Comparison of ENCODE assay signal across 17 cellular contexts in the genomic region with DNA sequence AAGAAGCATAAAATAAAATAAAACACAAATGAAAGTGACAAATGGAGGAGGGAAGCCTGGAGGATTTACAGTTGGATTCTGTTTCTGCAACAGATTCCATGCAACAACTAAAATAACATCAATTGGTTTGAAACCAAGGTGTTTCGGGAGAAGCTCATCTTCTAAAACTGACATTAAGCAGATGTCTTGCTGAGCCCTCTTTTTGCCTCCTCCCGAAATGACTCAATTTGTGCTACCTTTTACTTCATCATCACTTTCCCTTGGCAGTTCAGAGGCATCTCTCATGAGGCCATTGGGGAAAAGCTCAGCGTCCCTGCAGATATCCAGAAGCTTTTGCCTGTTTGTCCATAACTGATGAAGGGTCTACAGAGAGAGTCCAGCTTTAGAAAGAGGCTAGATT.
DNase-seq lines count a peak whose midpoint lies in the region; ATAC-seq and TF ChIP-seq lines count a peak whose summit lies in the region.
"Had no signal": no experiment of that assay in that cellular context is flagged by ENCODE, and none has a peak within 500 bp of the region (broad histone marks: within the 10 kb centered on the region; RNA-seq: fewer than 3 reads in every experiment).

No MANE protein-coding gene starts in this region.

- H3K27me3 ChIP-seq in breast epithelium = no peaks in the 10 kb centered on the region
- H3K27me3 ChIP-seq in brain microvascular endothelial cell (replicated peaks) = no peaks in the 10 kb centered on the region
- peaks cover 0 to 21% of the 10 kb centered on the region in 2 experiments for H3K27me3 ChIP-seq in mesenchymal stem cell (ENCODE audit: control insufficient read depth in 1 of 2, insufficient read depth in 1 of 2, low read length in 2 of 2)

- H3K4me1 ChIP-seq in breast epithelium (peaks cover 0 to 9% of the 10 kb centered on the region in 2 donors), mesenchymal stem cell (ENCODE audit: control insufficient read depth, insufficient read depth, low read depth, low read length) (peaks cover 9% of the 10 kb centered on the region)

- peak overlapping the region; percentile 1 to 58 for H3K18ac ChIP-seq in mesenchymal stem cell (ENCODE audit: low read depth in 1 of 2, low read length in 2 of 2)

- H4K8ac ChIP-seq in mesenchymal stem cell (ENCODE audit: low read length) = no peak overlapping the region

- H3K9me3 ChIP-seq in breast epithelium (no peaks in the 10 kb centered on the region), mesenchymal stem cell (ENCODE audit: control insufficient read depth, low read length) (no peaks in the 10 kb centered on the region)

- H3K36me3 ChIP-seq in breast epithelium (no peaks in the 10 kb centered on the region), brain microvascular endothelial cell (replicated peaks) (no peaks in the 10 kb centered on the region), mesenchymal stem cell (ENCODE audit: control insufficient read depth in 1 of 2, insufficient read depth in 2 of 2, low read depth in 1 of 2, low read length in 2 of 2) (no peaks in the 10 kb centered on the region)

- peak overlapping the region in 1 of 2 experiments; percentile 15 for H2BK12ac ChIP-seq in mesenchymal stem cell (ENCODE audit: low read length in 2 of 2)

- TF ChIP-seq CTCF in breast epithelium (IDR thresholded peaks at IDR 0.05) = no peak
- TF ChIP-seq CTCF in MCF 10A (IDR thresholded peaks at IDR 0.05; ENCODE audit: unreplicated experiment) = no peak
- TF ChIP-seq CTCF in brain microvascular endothelial cell (IDR thresholded peaks at IDR 0.05; ENCODE audit: low read depth, low read length, missing control alignments) = no peak

- 82% methylated on average over 3 of the region's 3 CpGs for WGBS in mesenchymal stem cell

- H3K79me1 ChIP-seq in mesenchymal stem cell (replicated peaks; ENCODE audit: low read length, poor library complexity, severe bottlenecking) = no peaks in the 10 kb centered on the region

- no peak for ATAC-seq in HG03135 (IDR thresholded peaks at IDR 0.05; ENCODE audit: unreplicated experiment)

- peaks cover 10% of the 10 kb centered on the region for H3K27me3 Mint-ChIP-seq in MCF 10A (ENCODE audit: insufficient read depth, unreplicated experiment)

- no peak overlapping the region for H3K4me2 ChIP-seq in mesenchymal stem cell (ENCODE audit: low read length, poor library complexity, severe bottlenecking)

- no TSS peak for BruUV-seq in MCF 10A (replicated peaks; lab: Mats Ljungman, UMichigan)

- H3K27ac ChIP-seq in breast epithelium (peak overlapping the region; percentile 33 to 69), brain microvascular endothelial cell (peak overlapping the region; percentile 61), mesenchymal stem cell (ENCODE audit: low read length, poor library complexity, severe bottlenecking) (no peak overlapping the region), temporal lobe (ENCODE audit: low read depth, low read length) (peak overlapping the region; percentile 70)

- DNase-seq in breast epithelium (ENCODE audit: low spot score in 2 of 2) (no peak), MCF 10A (ENCODE audit: unreplicated experiment) (no peak), brain microvascular endothelial cell (no peak), mesenchymal stem cell (peak; percentile 34), Kasumi-1 (lab: John Stamatoyannopoulos, UW) (no peak), nucleus accumbens (lab: John Stamatoyannopoulos, UW) (no peak)
- DNase-seq: activated CD4-positive, alpha-beta T cell treated with anti-CD3 and anti-CD28 coated beads, Interleukin-2, amount 50 U/mL, for 48 hours; amniotic stem cell; GF-D8; NCI-H187 treated with DMSO at 0.1 percent for 48 hours; stimulated activated CD4-positive, alpha-beta T cell treated with anti-CD3 and anti-CD28 coated beads, Interleukin-1b, Interleukin-23, amount 100 ng/mL, for 48 hours; stimulated activated CD8-positive, alpha-beta memory T cell treated with anti-CD3 and anti-CD28 coated beads, Interleukin-4, amount 100 ng/mL, for 48 hours; T-helper 9 cell had no signal

- H3K9ac ChIP-seq in mesenchymal stem cell (ENCODE audit: low read length) = peak overlapping the region; percentile 68

- in situ Hi-C loops in brain microvascular endothelial cell (cut with HindIII; ENCODE audit: low pct_ligation_motif_present, low sequenced_read_pairs) = no loop called here

- H3K4me3 Mint-ChIP-seq in MCF 10A (ENCODE audit: unreplicated experiment) = no peak overlapping the region
- H3K4me3 Mint-ChIP-seq: activated T-helper 1 cell treated with anti-CD3 and anti-CD28 coated beads, Interleukin-12 subunit alpha, Interleukin-12 subunit beta, Interleukin-2, Interleukin-4 antibody, amounts not matched to agents 30 ng/mL and 10 ng/mL and 1 ng/mL, durations not matched to agents 14 hours and 24 hours and 36 hours had no signal

- intact Hi-C loops in breast epithelium (cut with DNase I; ENCODE audit: low total_unique reads) (loop anchor here (5.0 kb wide), 1 partner anchor 683 kb away; no protein-coding TSS in a partner anchor), MCF 10A (cut with micrococcal nuclease) (no loop called here)

- H2AFZ ChIP-seq in mesenchymal stem cell (ENCODE audit: low read depth, low read length) = no peak overlapping the region

- H2AK5ac ChIP-seq in mesenchymal stem cell (ENCODE audit: low read length, severe bottlenecking) = no peak overlapping the region

- H3K27ac Mint-ChIP-seq in MCF 10A (ENCODE audit: low read depth, unreplicated experiment) = no peak overlapping the region
- H3K27ac Mint-ChIP-seq: activated T-helper 1 cell treated with anti-CD3 and anti-CD28 coated beads, Interleukin-12 subunit alpha, Interleukin-12 subunit beta, Interleukin-2, Interleukin-4 antibody, amounts not matched to agents 30 ng/mL and 10 ng/mL and 1 ng/mL, durations not matched to agents 14 hours and 24 hours and 36 hours had no signal

- H3K4me1 Mint-ChIP-seq in MCF 10A (ENCODE audit: insufficient read depth, unreplicated experiment) = no peaks in the 10 kb centered on the region

- POLR2A ChIA-PET in MCF 10A (lab: Yijun Ruan, JAX) = interaction anchor here (0.7 kb wide), 1 partner anchor 86 kb away, joined by 3 read pairs; no protein-coding TSS in a partner anchor

- no peak overlapping the region for H2BK120ac ChIP-seq in mesenchymal stem cell (ENCODE audit: low read depth, low read length)

- H3K9me3 Mint-ChIP-seq in MCF 10A (ENCODE audit: unreplicated experiment) = no peaks in the 10 kb centered on the region
- H3K9me3 Mint-ChIP-seq: activated T-helper 1 cell treated with anti-CD3 and anti-CD28 coated beads, Interleukin-12 subunit alpha, Interleukin-12 subunit beta, Interleukin-2, Interleukin-4 antibody, amounts not matched to agents 30 ng/mL and 10 ng/mL and 1 ng/mL, durations not matched to agents 14 hours and 24 hours and 36 hours had no signal

- TF ChIP-seq POLR2A in breast epithelium (IDR thresholded peaks at IDR 0.05) = no peak

- no peak overlapping the region for H2BK15ac ChIP-seq in mesenchymal stem cell (ENCODE audit: low read depth, poor library complexity, severe bottlenecking)

- no peak overlapping the region for H4K91ac ChIP-seq in mesenchymal stem cell (ENCODE audit: low read length)

- H2BK5ac ChIP-seq in mesenchymal stem cell (ENCODE audit: low read depth, low read length, poor library complexity, severe bottlenecking) = no peak overlapping the region

- H3K4me3 ChIP-seq in breast epithelium = no peak overlapping the region
- H3K4me3 ChIP-seq in brain microvascular endothelial cell (ENCODE audit: low read depth, low read length) = no peak overlapping the region
- H3K4me3 ChIP-seq in mesenchymal stem cell (ENCODE audit: insufficient read depth in 1 of 2, low read depth in 1 of 2, low read length in 2 of 2) = no peak overlapping the region
- H3K4me3 ChIP-seq: coronary artery had no signal

- CTCF ChIA-PET in MCF 10A (lab: Yijun Ruan, JAX) = interaction anchor here (1.4 to 1.9 kb wide), 2 partner anchors 60 to 149 kb away, joined by 4 to 5 read pairs; no protein-coding TSS in a partner anchor

- no peak overlapping the region for H3K14ac ChIP-seq in mesenchymal stem cell (ENCODE audit: low read length in 2 of 2)

- no peak overlapping the region for H3K23ac ChIP-seq in mesenchymal stem cell (ENCODE audit: low read length in 2 of 2)

- H3K36me3 Mint-ChIP-seq in MCF 10A (ENCODE audit: insufficient read depth, unreplicated experiment) = no peaks in the 10 kb centered on the region

- no peak overlapping the region for H3K4ac ChIP-seq in mesenchymal stem cell (ENCODE audit: low read depth in 1 of 2, low read length in 2 of 2)
